1 cellular context compared by ENCODE assay signal in genomic region chr6:100880149-100880900, GRCh38.
TF ChIP-seq lines count a peak whose summit lies in the region.

No MANE protein-coding gene starts in this region.

TF ChIP-seq in GM23338, 12 proteins besides CTCF, POLR2A, EP300 and RAD21 (continued from another document):
- TF ChIP-seq EZH2phosphoT487 (IDR thresholded peaks at IDR 0.05; ENCODE audit: unreplicated experiment) (no peak), NANOG (IDR thresholded peaks at IDR 0.05; ENCODE audit: borderline replicate concordance) (no peak), POLR2AphosphoS5 (IDR thresholded peaks at IDR 0.05; ENCODE audit: low read depth) (no peak), CREB1 (CRISPR knock-in tag; IDR thresholded peaks at IDR 0.05; ENCODE audit: low read depth) (no peak), REST (IDR thresholded peaks at IDR 0.05; ENCODE audit: unreplicated experiment) (no peak), JUNB (IDR thresholded peaks at IDR 0.05; ENCODE audit: unreplicated experiment) (no peak), STAT1 (IDR thresholded peaks at IDR 0.05; ENCODE audit: unreplicated experiment) (no peak)
